In genomic region chr2:106097370-106098000, GRCh38 we compare ENCODE assay signal across 19 cellular contexts.
DNase-seq lines count a peak whose midpoint lies in the region; ATAC-seq and TF ChIP-seq lines count a peak whose summit lies in the region.
"Had no signal": no experiment of that assay in that cellular context is flagged by ENCODE, and none has a peak within 500 bp of the region (broad histone marks: within the 10 kb centered on the region; RNA-seq: fewer than 3 reads in every experiment).

No MANE protein-coding gene starts in this region.

- DNase-seq in NCI-H345 (lab: John Stamatoyannopoulos, UW) (peak; percentile 26), NCI-H345 treated with DMSO at 0.1 percent for 48 hours (lab: John Stamatoyannopoulos, UW; ENCODE audit: unreplicated experiment) (no peak), NCI-H510A (lab: John Stamatoyannopoulos, UW) (peak; percentile 44), lung (ENCODE audit: low spot score) (peak; percentile 28), progenitor cell of endocrine pancreas (ENCODE audit: low spot score, unreplicated experiment) (no peak), posterior cingulate gyrus (no peak)
- DNase-seq: 8988T; activated CD4-positive, alpha-beta T cell treated with anti-CD3 and anti-CD28 coated beads, Interleukin-2, amount 50 U/mL, for 4 hours; DMS 273 treated with DMSO at 0.1 percent for 48 hours; foreskin melanocyte; H9; hippocampal formation; lower lobe of right lung; NCI-H1930; pancreas had no signal

- no peak overlapping the region for H3K27ac Mint-ChIP-seq in progenitor cell of endocrine pancreas
- H3K27ac Mint-ChIP-seq: H9 had no signal

- H3K4me1 Mint-ChIP-seq in progenitor cell of endocrine pancreas (ENCODE audit: low read depth): no peaks in the 10 kb centered on the region

- H3K4me3 Mint-ChIP-seq in progenitor cell of endocrine pancreas (ENCODE audit: low read depth): no peak overlapping the region
- H3K4me3 Mint-ChIP-seq: H9 had no signal

- peaks cover 19% of the 10 kb centered on the region for H3K36me3 Mint-ChIP-seq in progenitor cell of endocrine pancreas (ENCODE audit: insufficient read depth)

- H3K9me3 ChIP-seq in BLaER1 (no peaks in the 10 kb centered on the region), lung (ENCODE audit: control insufficient read depth in 2 of 2, insufficient read depth in 1 of 2, low read length in 1 of 2) (no peaks in the 10 kb centered on the region)
- H3K9me3 ChIP-seq: lower lobe of right lung, pancreas, upper lobe of left lung had no signal

- intact Hi-C loops in posterior cingulate gyrus (cut with DNase I): loop anchor here (10.0 kb wide), 1 partner anchor 523 kb away; no protein-coding TSS in a partner anchor

- no peak for ATAC-seq in lung (ENCODE audit: insufficient read depth, low FRiP score)
- ATAC-seq in GM21367 (IDR thresholded peaks at IDR 0.05; ENCODE audit: unreplicated experiment): no peak

- H3K9me3 Mint-ChIP-seq in progenitor cell of endocrine pancreas (ENCODE audit: low read depth): no peaks in the 10 kb centered on the region
- H3K9me3 Mint-ChIP-seq: H9; stimulated activated naive CD8-positive, alpha-beta T cell treated with anti-CD3 and anti-CD28 coated beads, Interleukin-15, Interleukin-2, amounts not matched to agents 100 ng/mL and 50 ng/mL, for 24 hours had no signal

- H3K4me1 ChIP-seq in BLaER1: peaks cover 41% of the 10 kb centered on the region
- H3K4me1 ChIP-seq in lung (ENCODE audit: control insufficient read depth in 2 of 2, insufficient read depth in 2 of 2, low read length in 2 of 2): no peaks in the 10 kb centered on the region
- H3K4me1 ChIP-seq: lower lobe of right lung, pancreas had no signal

- H3K27ac ChIP-seq in BLaER1 (no peak overlapping the region), lung (ENCODE audit: low read depth in 1 of 2, low read length in 1 of 2) (no peak overlapping the region)
- H3K27ac ChIP-seq: lower lobe of right lung, pancreas, upper lobe of left lung had no signal

- H3K4me3 ChIP-seq in BLaER1: no peak overlapping the region
- H3K4me3 ChIP-seq in lung: no peak overlapping the region
- H3K4me3 ChIP-seq: lower lobe of right lung, pancreas, upper lobe of left lung had no signal

- WGBS in lung, 2 donors: 96 to 98% methylated on average over 16 of the region's 16 CpGs

- peaks cover 50% of the 10 kb centered on the region for H4K20me1 ChIP-seq in BLaER1

- no peaks in the 10 kb centered on the region for H3K27me3 Mint-ChIP-seq in progenitor cell of endocrine pancreas
- H3K27me3 Mint-ChIP-seq: stimulated activated naive CD8-positive, alpha-beta T cell treated with anti-CD3 and anti-CD28 coated beads, Interleukin-15, Interleukin-2, amounts not matched to agents 100 ng/mL and 50 ng/mL, for 24 hours had no signal

- H3K9ac ChIP-seq in BLaER1: no peak overlapping the region

- H3K36me3 ChIP-seq in BLaER1: peaks cover 100% of the 10 kb centered on the region
- H3K36me3 ChIP-seq in lung (ENCODE audit: control insufficient read depth in 2 of 2, insufficient read depth in 2 of 2, low read length in 2 of 2): peaks cover 0 to 29% of the 10 kb centered on the region in 2 donors
- H3K36me3 ChIP-seq: pancreas had no signal

- peak overlapping the region; percentile 56 for H3K4me2 ChIP-seq in BLaER1

- no peaks in the 10 kb centered on the region for H3K27me3 ChIP-seq in BLaER1
- H3K27me3 ChIP-seq in lung (ENCODE audit: control insufficient read depth, insufficient read depth): no peaks in the 10 kb centered on the region
- H3K27me3 ChIP-seq: pancreas, upper lobe of left lung had no signal

- TF ChIP-seq CTCF in lung (IDR thresholded peaks at IDR 0.05; ENCODE audit: control extremely low read depth, extremely low read depth) (no peak), progenitor cell of endocrine pancreas (IDR thresholded peaks at IDR 0.05; ENCODE audit: unreplicated experiment) (no peak)

Comparison
In these comparisons a context has a peak if more than half of its experiments do, and no peak if none do; other contexts are left out.
1. DNase-seq: peak in NCI-H345 (single experiment), NCI-H510A (single experiment) and lung (single experiment); none in NCI-H345 treated with DMSO at 0.1 percent for 48 hours (single experiment), progenitor cell of endocrine pancreas (single experiment) and posterior cingulate gyrus (0 of 10).